ENCODE assay signal across 19 cellular contexts in genomic region chr6:81761197-81761596, GRCh38. TPM values are rescaled to one million over a fixed set of nuclear protein-coding genes. Genes with fewer than 3 reads are reported as not detected.
DNase-seq lines count a peak whose midpoint lies in the region; ATAC-seq, FAIRE-seq and TF ChIP-seq lines count a peak whose summit lies in the region.
"Had no signal": no experiment of that assay in that cellular context is flagged by ENCODE, and none has a peak within 500 bp of the region (broad histone marks: within the 10 kb centered on the region; RNA-seq: fewer than 3 reads in every experiment).

No MANE protein-coding gene starts in this region.

- ATAC-seq in RWPE2 (ENCODE audit: low read depth): peak; percentile 63
- ATAC-seq: left colon; stimulated activated naive CD8-positive, alpha-beta T cell treated with anti-CD3 and anti-CD28 coated beads, Interleukin-15, Interleukin-2, amounts not matched to agents 100 U/mL and 50 U/mL, for 24 hours had no signal

- peak overlapping the region; percentile 41 for H3K27ac ChIP-seq in RWPE2 (ENCODE audit: poor library complexity, severe bottlenecking)
- H3K27ac ChIP-seq in endothelial cell of umbilical vein (ENCODE audit: insufficient read depth, low read depth, low read length): no peak overlapping the region
- peak overlapping the region; percentile 29 for H3K27ac ChIP-seq in osteoblast (ENCODE audit: low read depth, low read length)
- H3K27ac ChIP-seq in effector memory CD4-positive, alpha-beta T cell (ENCODE audit: insufficient read depth, low read length, poor library complexity, severe bottlenecking): no peak overlapping the region
- H3K27ac ChIP-seq: BLaER1 treated with 17β-estradiol and CSF1 and Interleukin-3, amounts not matched to agents 10 nM and 100 nM; transverse colon had no signal

- peaks cover 79% of the 10 kb centered on the region for H3K4me1 Mint-ChIP-seq in HFFc6 (ENCODE audit: low read depth)

- H3K36me3 ChIP-seq in RWPE2 (ENCODE audit: low read depth) (no peaks in the 10 kb centered on the region), endothelial cell of umbilical vein (ENCODE audit: control insufficient read depth in 2 of 2, extremely low read depth in 1 of 2, insufficient read depth in 2 of 2, low read length in 2 of 2) (no peaks in the 10 kb centered on the region), osteoblast (ENCODE audit: insufficient read depth, low read length) (no peaks in the 10 kb centered on the region)
- no peaks in the 10 kb centered on the region for H3K36me3 ChIP-seq in effector memory CD4-positive, alpha-beta T cell (ENCODE audit: control insufficient read depth, insufficient read depth, low read length)
- H3K36me3 ChIP-seq: BLaER1 treated with 17β-estradiol and CSF1 and Interleukin-3, amounts not matched to agents 10 nM and 100 nM; transverse colon had no signal

- H4K20me1 ChIP-seq in endothelial cell of umbilical vein (replicated peaks; ENCODE audit: control insufficient read depth, extremely low read depth, insufficient read depth, low read length): no peaks in the 10 kb centered on the region
- H4K20me1 ChIP-seq in osteoblast (ENCODE audit: insufficient read depth, low read length): no peaks in the 10 kb centered on the region
- H4K20me1 ChIP-seq: BLaER1 treated with 17β-estradiol and CSF1 and Interleukin-3, amounts not matched to agents 10 nM and 100 nM had no signal

- dilution Hi-C loops in endothelial cell of umbilical vein (cut with MboI; ENCODE audit: extremely low pct_ligation_motif_present, low sequenced_read_pairs): no loop called here

- H3K27me3 Mint-ChIP-seq in HFFc6 (ENCODE audit: insufficient read depth): no peaks in the 10 kb centered on the region

- peak overlapping the region; percentile 57 for H3K4me3 Mint-ChIP-seq in HFFc6
- H3K4me3 Mint-ChIP-seq: H9 had no signal

- no peak overlapping the region for H2AFZ ChIP-seq in endothelial cell of umbilical vein (ENCODE audit: low read depth, low read length)
- H2AFZ ChIP-seq in osteoblast (ENCODE audit: low read length): no peak overlapping the region

- DNase-seq in HFFc6 (peak; percentile 60), RWPE2 (ENCODE audit: low spot score) (no peak), endothelial cell of umbilical vein (ENCODE audit: low read depth, low spot score) (peak; percentile 27), osteoblast (ENCODE audit: insufficient read length, low spot score, missing footprints) (no peak), ACHN (no peak), NCI-H2107 (lab: John Stamatoyannopoulos, UW) (no peak)
- no peak for DNase-seq in stimulated activated CD4-positive, alpha-beta T cell treated with anti-CD3 and anti-CD28 coated beads, Interleukin-2, amount 100 ng/mL, for 24 hours
- DNase-seq in effector memory CD4-positive, alpha-beta T cell: no peak
- DNase-seq: aorta; cortex of kidney; H9; left colon; MM.1S; NCI-H187; NCI-H510A; stimulated activated naive CD8-positive, alpha-beta T cell treated with anti-CD3 and anti-CD28 coated beads, Interleukin-15, Interleukin-2, amounts not matched to agents 100 U/mL and 50 U/mL, for 24 hours; T-helper 9 cell; transverse colon had no signal

- no peaks in the 10 kb centered on the region for H3K9me3 Mint-ChIP-seq in HFFc6
- H3K9me3 Mint-ChIP-seq: H9 had no signal

- peaks cover 7% of the 10 kb centered on the region; the same call in 1 of the 2 replicates for H3K36me3 Mint-ChIP-seq in HFFc6 (ENCODE audit: low read depth)

- H3K9ac ChIP-seq in endothelial cell of umbilical vein (replicated peaks; ENCODE audit: extremely low read depth, insufficient read depth, low read length): no peak overlapping the region
- H3K9ac ChIP-seq: BLaER1 treated with 17β-estradiol and CSF1 and Interleukin-3, amounts not matched to agents 10 nM and 100 nM had no signal

- no peak overlapping the region for H3K4me2 ChIP-seq in endothelial cell of umbilical vein (ENCODE audit: insufficient read depth, low read length)
- H3K4me2 ChIP-seq in osteoblast (ENCODE audit: insufficient read depth, low read length): no peak overlapping the region
- H3K4me2 ChIP-seq: BLaER1 treated with 17β-estradiol and CSF1 and Interleukin-3, amounts not matched to agents 10 nM and 100 nM had no signal

- TF ChIP-seq POLR2A in endothelial cell of umbilical vein (IDR thresholded peaks at IDR 0.05; ENCODE audit: low read depth, low read length): no peak

- no peaks in the 10 kb centered on the region for H3K9me1 ChIP-seq in endothelial cell of umbilical vein (replicated peaks; ENCODE audit: control insufficient read depth, extremely low read depth, insufficient read depth, low read length)

- in situ Hi-C loops in ACHN (cut with HindIII; ENCODE audit: low pct_ligation_motif_present, low pct_unique_long_range_greater_than_20kb, low sequenced_read_pairs): no loop called here

- H3K27me3 ChIP-seq in RWPE2 (ENCODE audit: insufficient read depth, poor library complexity, severe bottlenecking) (no peaks in the 10 kb centered on the region), endothelial cell of umbilical vein (ENCODE audit: control insufficient read depth in 2 of 2, insufficient read depth in 2 of 2, low read length in 2 of 2) (peaks cover 15 to 31% of the 10 kb centered on the region in 2 experiments), osteoblast (ENCODE audit: insufficient read depth, low read length) (no peaks in the 10 kb centered on the region)
- H3K27me3 ChIP-seq in effector memory CD4-positive, alpha-beta T cell (replicated peaks; ENCODE audit: control insufficient read depth, insufficient read depth, low read length, poor library complexity, severe bottlenecking): no peaks in the 10 kb centered on the region
- H3K27me3 ChIP-seq: BLaER1 treated with 17β-estradiol and CSF1 and Interleukin-3, amounts not matched to agents 10 nM and 100 nM; transverse colon had no signal

- FAIRE-seq in endothelial cell of umbilical vein (lab: Jason Lieb, UNC): peak; percentile 54

- H3K4me1 ChIP-seq in RWPE2 (ENCODE audit: insufficient read depth, poor library complexity, severe bottlenecking): peaks cover 34% of the 10 kb centered on the region
- peaks cover 7% of the 10 kb centered on the region for H3K4me1 ChIP-seq in endothelial cell of umbilical vein (ENCODE audit: control insufficient read depth, extremely low read depth, insufficient read depth, low read length)
- peaks cover 30% of the 10 kb centered on the region for H3K4me1 ChIP-seq in osteoblast (ENCODE audit: insufficient read depth, low read length)
- no peaks in the 10 kb centered on the region for H3K4me1 ChIP-seq in effector memory CD4-positive, alpha-beta T cell (ENCODE audit: control insufficient read depth, insufficient read depth, low read length, poor library complexity, severe bottlenecking)

- H3K9me3 ChIP-seq in RWPE2 (ENCODE audit: severe bottlenecking): no peaks in the 10 kb centered on the region
- H3K9me3 ChIP-seq in endothelial cell of umbilical vein (replicated peaks; ENCODE audit: control insufficient read depth, insufficient read depth, low read length): no peaks in the 10 kb centered on the region
- H3K9me3 ChIP-seq in osteoblast (ENCODE audit: low read depth, low read length): no peaks in the 10 kb centered on the region
- H3K9me3 ChIP-seq in effector memory CD4-positive, alpha-beta T cell (ENCODE audit: control insufficient read depth, low read length): no peaks in the 10 kb centered on the region
- H3K9me3 ChIP-seq: BLaER1 treated with 17β-estradiol and CSF1 and Interleukin-3, amounts not matched to agents 10 nM and 100 nM; transverse colon had no signal

- peak overlapping the region; percentile 87 for H3K27ac Mint-ChIP-seq in HFFc6
- H3K27ac Mint-ChIP-seq: H9 had no signal

- TF ChIP-seq CTCF in HFFc6 (IDR thresholded peaks at IDR 0.05): no peak
- no peak for TF ChIP-seq CTCF in RWPE2 (IDR thresholded peaks at IDR 0.05; ENCODE audit: poor library complexity, severe bottlenecking)
- no peak for TF ChIP-seq CTCF in endothelial cell of umbilical vein (IDR thresholded peaks at IDR 0.05; ENCODE audit: extremely low read depth in 1 of 2, insufficient read depth in 1 of 2, low read depth in 1 of 2, low read length in 2 of 2)
- no peak for TF ChIP-seq CTCF in osteoblast (IDR thresholded peaks at IDR 0.05; ENCODE audit: extremely low read depth, low read depth, low read length)

- POLR2A ChIA-PET in endothelial cell of umbilical vein (lab: Charles Lee): no interaction called here

- no peaks in the 10 kb centered on the region for H3K79me2 ChIP-seq in endothelial cell of umbilical vein (ENCODE audit: control insufficient read depth, insufficient read depth, low read length)
- H3K79me2 ChIP-seq in osteoblast (ENCODE audit: insufficient read depth, low read length): no peaks in the 10 kb centered on the region

- no TSS peak for BruUV-seq in endothelial cell of umbilical vein (replicated peaks; lab: Mats Ljungman, UMichigan)

- CTCF ChIA-PET in endothelial cell of umbilical vein (lab: Charles Lee): no interaction called here

- intact Hi-C loops in endothelial cell of umbilical vein (cut with micrococcal nuclease): no loop called here

- no peak overlapping the region for H3K4me3 ChIP-seq in RWPE2 (ENCODE audit: severe bottlenecking)
- H3K4me3 ChIP-seq in endothelial cell of umbilical vein (replicated peaks in 1 of 3; ENCODE audit: insufficient read depth in 1 of 3, low read depth in 1 of 3, low read length in 3 of 3): no peak overlapping the region
- H3K4me3 ChIP-seq in osteoblast (ENCODE audit: insufficient read depth, low read length): no peak overlapping the region
- H3K4me3 ChIP-seq in effector memory CD4-positive, alpha-beta T cell (ENCODE audit: insufficient read depth, low read depth, low read length, poor library complexity, severe bottlenecking): no peak overlapping the region
- H3K4me3 ChIP-seq: BLaER1 treated with 17β-estradiol and CSF1 and Interleukin-3, amounts not matched to agents 10 nM and 100 nM; transverse colon had no signal

TF ChIP-seq in endothelial cell of umbilical vein, 7 proteins besides CTCF, POLR2A, EP300 and RAD21 (continues in another document):
- TF ChIP-seq, protein P1, sequence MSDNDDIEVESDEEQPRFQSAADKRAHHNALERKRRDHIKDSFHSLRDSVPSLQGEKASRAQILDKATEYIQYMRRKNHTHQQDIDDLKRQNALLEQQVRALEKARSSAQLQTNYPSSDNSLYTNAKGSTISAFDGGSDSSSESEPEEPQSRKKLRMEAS (IDR thresholded peaks at IDR 0.05; ENCODE audit: insufficient read depth, insufficient read length): no peak
- no peak for TF ChIP-seq POLR2AphosphoS5 (IDR thresholded peaks at IDR 0.05; ENCODE audit: insufficient read depth, low read depth, low read length)

RNA-seq across cellular contexts. Expression of gene TENT5A, which starts 8.7 kb away (rescaled TPM):
- total RNA-seq in HFFc6 (2021; fragmentation: NEBNext Ultra II Directional; extraction: Animal tissue kit (Norgen Biotek cat#: 25700)): 10 to 100 TPM; 52.7 to 67.2 (median 62.0) TPM
- total RNA-seq in endothelial cell of umbilical vein (1.2 and 2.4 TPM in 2 replicates), osteoblast (79.6 and 82.9 TPM in 2 replicates)
- polyA plus RNA-seq in endothelial cell of umbilical vein: 0.14 and 0.26 TPM in 2 replicates
- 0.25 and 0.31 TPM in 2 replicates for polyA plus RNA-seq in endothelial cell of umbilical vein (2011; cell fraction: cytosol; rRNA removed)
- 0.95 and 1.5 TPM in 2 replicates for polyA plus RNA-seq in endothelial cell of umbilical vein (2011; cell fraction: nucleus; rRNA removed)
- 2.0 and 3.1 TPM in 2 replicates for polyA plus RNA-seq in endothelial cell of umbilical vein (2012)
- 0.15 and 0.53 TPM in 2 replicates for polyA minus RNA-seq in endothelial cell of umbilical vein
- polyA minus RNA-seq in endothelial cell of umbilical vein (2011; cell fraction: cytosol; rRNA and poly(A)+ RNA removed): 40.9 TPM
- 1.0 and 1.7 TPM in 2 replicates for polyA minus RNA-seq in endothelial cell of umbilical vein (2011; cell fraction: nucleus; rRNA and poly(A)+ RNA removed)

Comparison
In these comparisons a context has a peak if more than half of its experiments do, and no peak if none do; other contexts are left out.
1. DNase-seq: peak in HFFc6 (single experiment) and endothelial cell of umbilical vein (single experiment); none in RWPE2 (single experiment), osteoblast (single experiment), ACHN (single experiment), stimulated activated CD4-positive, alpha-beta T cell treated with anti-CD3 and anti-CD28 coated beads, Interleukin-2, amount 100 ng/mL, for 24 hours (0 of 2), effector memory CD4-positive, alpha-beta T cell (0 of 3) and NCI-H2107 (single experiment).
2. H3K27ac ChIP-seq: peak in RWPE2 (single experiment) and osteoblast (single experiment); none in endothelial cell of umbilical vein (single experiment) and effector memory CD4-positive, alpha-beta T cell (single experiment).
3. RNA of gene TENT5A, which starts 8.7 kb away (total RNA-seq): 79.6 to 82.9 TPM in osteoblast and 52.7 to 67.2 TPM in HFFc6; 1.2 to 2.4 TPM in endothelial cell of umbilical vein; every median in the first group is over 10 times any median in the second.